25 cellular contexts compared by ENCODE assay signal in the genomic region with DNA sequence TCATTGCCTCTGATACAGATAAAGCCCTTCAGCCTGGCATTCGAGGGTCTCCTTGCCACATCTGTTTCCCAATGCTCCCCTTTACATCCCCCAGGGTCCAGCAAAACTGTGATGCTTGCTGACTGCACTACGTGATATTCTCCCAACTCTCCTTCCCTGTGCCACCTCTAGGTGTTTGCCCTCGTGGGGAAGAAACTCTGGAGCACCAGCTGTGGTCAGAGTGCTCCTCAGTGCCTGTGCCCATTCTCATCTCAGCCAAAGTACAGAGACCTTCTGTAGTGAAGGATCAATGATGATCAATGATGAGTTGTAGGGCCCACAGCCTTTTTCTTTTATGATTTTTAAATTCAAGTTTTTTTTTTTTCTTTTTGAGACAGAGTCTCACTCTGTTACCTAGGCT.
"Had no signal": no experiment of that assay in that cellular context is flagged by ENCODE, and none has a peak within 500 bp of the region (broad histone marks: within the 10 kb centered on the region; RNA-seq: fewer than 3 reads in every experiment).

No MANE protein-coding gene starts in this region.

- FAIRE-seq: endometrium, islet of Langerhans, keratinocyte had no signal

- H3K27ac ChIP-seq: colonic mucosa, epithelial cell of prostate, esophagus squamous epithelium, gastrocnemius medialis, heart right ventricle, left lung, lower lobe of right lung had no signal

- H3K9me3 ChIP-seq: colonic mucosa, esophagus squamous epithelium, gastrocnemius medialis, heart right ventricle, left lung, lower lobe of right lung, mucosa of descending colon had no signal

- ATAC-seq: effector memory CD8-positive, alpha-beta T cell; esophagus mucosa; gastrocnemius medialis; heart right ventricle; left cardiac atrium; left lung; left ventricle myocardium superior; lower lobe of right lung; mucosa of descending colon had no signal

- DNase-seq: colonic mucosa; cortex of kidney; effector CD8-positive, alpha-beta T cell; effector memory CD8-positive, alpha-beta T cell; endodermal cell; erythroblast; esophagus squamous epithelium; foreskin fibroblast; foreskin melanocyte; gastrocnemius medialis; glutamatergic neuron; head of caudate nucleus; heart right ventricle; hippocampal formation; left cardiac atrium; left lung; left ventricle myocardium superior; lower lobe of right lung; mesenchymal stem cell; mucosa of descending colon had no signal

- H3K36me3 ChIP-seq: colonic mucosa, esophagus squamous epithelium, gastrocnemius medialis, heart right ventricle, left lung, lower lobe of right lung had no signal

- H3K4me3 ChIP-seq: colonic mucosa, esophagus squamous epithelium, gastrocnemius medialis, heart right ventricle, left lung, lower lobe of right lung, mucosa of descending colon had no signal

- H3K4me1 ChIP-seq: colonic mucosa, esophagus squamous epithelium, gastrocnemius medialis, heart right ventricle, left lung, lower lobe of right lung had no signal

- H3K27me3 ChIP-seq: colonic mucosa, esophagus squamous epithelium, gastrocnemius medialis, heart right ventricle, left lung had no signal
